In the genomic region with DNA sequence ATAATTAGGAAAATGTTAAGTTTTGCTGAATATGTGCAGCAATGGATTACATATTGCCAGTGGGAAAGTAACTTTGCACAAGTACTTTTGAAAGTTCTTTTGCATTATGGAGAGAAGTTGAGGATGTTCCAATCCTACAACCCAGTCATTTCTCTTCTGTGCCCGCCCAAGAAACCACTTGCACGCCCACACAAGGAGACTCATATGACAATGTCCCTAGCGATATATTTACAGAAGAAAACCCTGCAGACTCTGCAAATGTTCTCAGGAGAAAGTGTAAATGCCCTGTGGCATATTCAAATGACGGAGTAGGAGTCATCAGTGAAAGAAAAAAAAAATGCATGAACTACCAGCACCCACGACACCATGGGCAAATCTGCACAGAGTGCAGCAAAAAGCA, we compare ENCODE assay signal across 23 cellular contexts.
"Had no signal": no experiment of that assay in that cellular context is flagged by ENCODE, and none has a peak within 500 bp of the region (broad histone marks: within the 10 kb centered on the region; RNA-seq: fewer than 3 reads in every experiment).

No MANE protein-coding gene starts in this region.

- ATAC-seq: gastroesophageal sphincter; heart right ventricle; left ventricle myocardium superior; lower lobe of right lung; natural killer cell; psoas muscle; right cardiac atrium; stimulated activated memory B cell treated with anti-CD40 and anti-IgM and Interleukin-4, amounts not matched to agents 10 μg/mL and 1 μg/mL and 100 μg/mL, for 72 hours; stimulated activated naive CD8-positive, alpha-beta T cell treated with anti-CD3 and anti-CD28 coated beads, Interleukin-15, Interleukin-2, amounts not matched to agents 100 U/mL and 50 U/mL, for 24 hours had no signal

- FAIRE-seq: keratinocyte had no signal

- DNase-seq: effector CD4-positive, alpha-beta T cell; foreskin fibroblast; glutamatergic neuron; heart right ventricle; hippocampal formation; immature natural killer cell; left ventricle myocardium superior; lower lobe of right lung; natural killer cell; occipital lobe; ovary; psoas muscle; sigmoid colon; stimulated activated CD4-positive, alpha-beta T cell treated with anti-CD3 and anti-CD28 coated beads, Interleukin-2, amount 100 ng/mL, for 24 hours; stimulated activated CD4-positive, alpha-beta T cell treated with anti-CD3 and anti-CD28 coated beads, Interleukin-4, amount 100 ng/mL, for 24 hours; stimulated activated naive CD8-positive, alpha-beta T cell treated with anti-CD3 and anti-CD28 coated beads, Interleukin-15, Interleukin-2, amounts not matched to agents 100 U/mL and 50 U/mL, for 24 hours; substantia nigra; testis; tibial artery had no signal
